4 cellular contexts compared by ENCODE assay signal in the genomic region with DNA sequence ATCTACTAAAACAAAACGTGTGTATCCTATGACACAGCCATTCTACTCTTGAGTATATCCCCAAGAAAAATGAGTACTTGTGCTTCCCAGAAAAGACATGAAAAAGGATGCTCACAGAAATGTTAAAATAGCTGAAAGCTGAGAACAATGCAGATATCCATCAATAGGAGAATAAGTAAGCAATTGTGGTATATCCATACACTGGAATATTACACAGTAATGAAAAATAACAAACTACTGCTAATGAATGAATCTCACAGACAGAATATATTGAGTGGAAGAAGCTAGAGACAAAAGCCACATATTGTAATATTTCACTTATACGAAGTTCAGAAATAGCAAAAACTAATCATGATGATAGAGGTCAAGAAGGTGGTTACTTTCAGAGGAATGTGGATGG.
TF ChIP-seq lines count a peak whose summit lies in the region.

No MANE protein-coding gene starts in this region.

TF ChIP-seq in SK-N-SH treated with all-trans-retinoic acid at 6 μM for 48 hours, 23 proteins besides CTCF, POLR2A, EP300 and RAD21:
- TF ChIP-seq, protein P1, sequence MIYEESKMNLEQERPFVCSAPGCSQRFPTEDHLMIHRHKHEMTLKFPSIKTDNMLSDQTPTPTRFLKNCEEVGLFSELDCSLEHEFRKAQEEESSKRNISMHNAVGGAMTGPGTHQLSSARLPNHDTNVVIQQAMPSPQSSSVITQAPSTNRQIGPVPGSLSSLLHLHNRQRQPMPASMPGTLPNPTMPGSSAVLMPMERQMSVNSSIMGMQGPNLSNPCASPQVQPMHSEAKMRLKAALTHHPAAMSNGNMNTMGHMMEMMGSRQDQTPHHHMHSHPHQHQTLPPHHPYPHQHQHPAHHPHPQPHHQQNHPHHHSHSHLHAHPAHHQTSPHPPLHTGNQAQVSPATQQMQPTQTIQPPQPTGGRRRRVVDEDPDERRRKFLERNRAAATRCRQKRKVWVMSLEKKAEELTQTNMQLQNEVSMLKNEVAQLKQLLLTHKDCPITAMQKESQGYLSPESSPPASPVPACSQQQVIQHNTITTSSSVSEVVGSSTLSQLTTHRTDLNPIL (CRISPR knock-in tag; IDR thresholded peaks at IDR 0.05; ENCODE audit: low read depth), result no peak
- peak; percentile 100 for TF ChIP-seq ZNF8 (CRISPR knock-in tag; IDR thresholded peaks at IDR 0.05)

TF ChIP-seq in SK-N-SH, 30 proteins besides CTCF, POLR2A, EP300 and RAD21 (continued from another document):
- TF ChIP-seq, protein P2, sequence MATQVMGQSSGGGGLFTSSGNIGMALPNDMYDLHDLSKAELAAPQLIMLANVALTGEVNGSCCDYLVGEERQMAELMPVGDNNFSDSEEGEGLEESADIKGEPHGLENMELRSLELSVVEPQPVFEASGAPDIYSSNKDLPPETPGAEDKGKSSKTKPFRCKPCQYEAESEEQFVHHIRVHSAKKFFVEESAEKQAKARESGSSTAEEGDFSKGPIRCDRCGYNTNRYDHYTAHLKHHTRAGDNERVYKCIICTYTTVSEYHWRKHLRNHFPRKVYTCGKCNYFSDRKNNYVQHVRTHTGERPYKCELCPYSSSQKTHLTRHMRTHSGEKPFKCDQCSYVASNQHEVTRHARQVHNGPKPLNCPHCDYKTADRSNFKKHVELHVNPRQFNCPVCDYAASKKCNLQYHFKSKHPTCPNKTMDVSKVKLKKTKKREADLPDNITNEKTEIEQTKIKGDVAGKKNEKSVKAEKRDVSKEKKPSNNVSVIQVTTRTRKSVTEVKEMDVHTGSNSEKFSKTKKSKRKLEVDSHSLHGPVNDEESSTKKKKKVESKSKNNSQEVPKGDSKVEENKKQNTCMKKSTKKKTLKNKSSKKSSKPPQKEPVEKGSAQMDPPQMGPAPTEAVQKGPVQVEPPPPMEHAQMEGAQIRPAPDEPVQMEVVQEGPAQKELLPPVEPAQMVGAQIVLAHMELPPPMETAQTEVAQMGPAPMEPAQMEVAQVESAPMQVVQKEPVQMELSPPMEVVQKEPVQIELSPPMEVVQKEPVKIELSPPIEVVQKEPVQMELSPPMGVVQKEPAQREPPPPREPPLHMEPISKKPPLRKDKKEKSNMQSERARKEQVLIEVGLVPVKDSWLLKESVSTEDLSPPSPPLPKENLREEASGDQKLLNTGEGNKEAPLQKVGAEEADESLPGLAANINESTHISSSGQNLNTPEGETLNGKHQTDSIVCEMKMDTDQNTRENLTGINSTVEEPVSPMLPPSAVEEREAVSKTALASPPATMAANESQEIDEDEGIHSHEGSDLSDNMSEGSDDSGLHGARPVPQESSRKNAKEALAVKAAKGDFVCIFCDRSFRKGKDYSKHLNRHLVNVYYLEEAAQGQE (IDR thresholded peaks at IDR 0.05; ENCODE audit: low read depth, low read length), result no peak
- TF ChIP-seq MEF2A (IDR thresholded peaks at IDR 0.05; ENCODE audit: borderline replicate concordance, low read depth), result no peak
- TF ChIP-seq GATA2 (CRISPR knock-in tag; IDR thresholded peaks at IDR 0.05), result no peak
- TF ChIP-seq, protein P3, sequence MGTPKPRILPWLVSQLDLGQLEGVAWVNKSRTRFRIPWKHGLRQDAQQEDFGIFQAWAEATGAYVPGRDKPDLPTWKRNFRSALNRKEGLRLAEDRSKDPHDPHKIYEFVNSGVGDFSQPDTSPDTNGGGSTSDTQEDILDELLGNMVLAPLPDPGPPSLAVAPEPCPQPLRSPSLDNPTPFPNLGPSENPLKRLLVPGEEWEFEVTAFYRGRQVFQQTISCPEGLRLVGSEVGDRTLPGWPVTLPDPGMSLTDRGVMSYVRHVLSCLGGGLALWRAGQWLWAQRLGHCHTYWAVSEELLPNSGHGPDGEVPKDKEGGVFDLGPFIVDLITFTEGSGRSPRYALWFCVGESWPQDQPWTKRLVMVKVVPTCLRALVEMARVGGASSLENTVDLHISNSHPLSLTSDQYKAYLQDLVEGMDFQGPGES (IDR thresholded peaks at IDR 0.05; ENCODE audit: low read depth, low read length), result no peak
- no peak for TF ChIP-seq FOSL2 (IDR thresholded peaks at IDR 0.05; ENCODE audit: borderline replicate concordance, low read depth)
- TF ChIP-seq NRF1 (IDR thresholded peaks at IDR 0.05; ENCODE audit: low read depth, low read length), result no peak
- TF ChIP-seq JUND (IDR thresholded peaks at IDR 0.05), result no peak
TF ChIP-seq in SK-N-SH: peak in this region for 0.

TF ChIP-seq in HEK293, 187 proteins besides CTCF, POLR2A, EP300 and RAD21 (continued from another document):
- TF ChIP-seq, protein P4, sequence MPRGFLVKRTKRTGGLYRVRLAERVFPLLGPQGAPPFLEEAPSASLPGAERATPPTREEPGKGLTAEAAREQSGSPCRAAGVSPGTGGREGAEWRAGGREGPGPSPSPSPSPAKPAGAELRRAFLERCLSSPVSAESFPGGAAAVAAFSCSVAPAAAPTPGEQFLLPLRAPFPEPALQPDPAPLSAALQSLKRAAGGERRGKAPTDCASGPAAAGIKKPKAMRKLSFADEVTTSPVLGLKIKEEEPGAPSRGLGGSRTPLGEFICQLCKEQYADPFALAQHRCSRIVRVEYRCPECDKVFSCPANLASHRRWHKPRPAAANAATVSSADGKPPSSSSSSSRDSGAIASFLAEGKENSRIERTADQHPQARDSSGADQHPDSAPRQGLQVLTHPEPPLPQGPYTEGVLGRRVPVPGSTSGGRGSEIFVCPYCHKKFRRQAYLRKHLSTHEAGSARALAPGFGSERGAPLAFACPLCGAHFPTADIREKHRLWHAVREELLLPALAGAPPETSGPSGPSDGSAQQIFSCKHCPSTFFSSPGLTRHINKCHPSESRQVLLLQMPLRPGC (tag by site-specific recombination; IDR thresholded peaks at IDR 0.05), result no peak
- no peak for TF ChIP-seq ZNF596 (tag by site-specific recombination; IDR thresholded peaks at IDR 0.05)
- no peak for TF ChIP-seq ZNF10 (tag by site-specific recombination; IDR thresholded peaks at IDR 0.05)
- no peak for TF ChIP-seq ZNF701 (tag by site-specific recombination; IDR thresholded peaks at IDR 0.05)
- no peak for TF ChIP-seq ZNF501 (tag by site-specific recombination; IDR thresholded peaks at IDR 0.05)
- TF ChIP-seq SETDB1 (IDR thresholded peaks at IDR 0.05; ENCODE audit: insufficient read length, low read length), result peak; percentile 28
- no peak for TF ChIP-seq ZNF792 (tag by site-specific recombination; IDR thresholded peaks at IDR 0.05)
- peak; percentile 85 for TF ChIP-seq ZNF146 (tag by site-specific recombination; IDR thresholded peaks at IDR 0.05)

TF ChIP-seq in H1, 55 proteins besides CTCF, POLR2A, EP300 and RAD21 (continued from another document):
- TF ChIP-seq GTF2F1 (IDR thresholded peaks at IDR 0.05; ENCODE audit: borderline replicate concordance, low read depth, low read length) (no peak), YY1 (IDR thresholded peaks at IDR 0.05; ENCODE audit: low read depth, low read length) (no peak), TAF1 (IDR thresholded peaks at IDR 0.05; ENCODE audit: low read depth, low read length) (no peak)
